In genomic region chr20:6786548-6786947, GRCh38 we compare ENCODE assay signal across 25 cellular contexts. TPM values are rescaled to one million over a fixed set of nuclear protein-coding genes. Genes with fewer than 3 reads are reported as not detected.
"Had no signal": no experiment of that assay in that cellular context is flagged by ENCODE, and none has a peak within 500 bp of the region (broad histone marks: within the 10 kb centered on the region; RNA-seq: fewer than 3 reads in every experiment).

No MANE protein-coding gene starts in this region.

- H3K9me3 ChIP-seq: neutrophil, pancreas, prostate gland, right lobe of liver, sigmoid colon, stomach, thoracic aorta, thyroid gland, tibial nerve, upper lobe of left lung, uterus had no signal

- H3K27me3 ChIP-seq: pancreas, right lobe of liver, sigmoid colon, stomach, thyroid gland, tibial nerve, upper lobe of left lung, uterus had no signal

- H3K4me3 ChIP-seq: pancreas, prostate gland, right lobe of liver, sigmoid colon, stomach, thoracic aorta, thyroid gland, tibial nerve, upper lobe of left lung, uterus had no signal

- H3K27ac ChIP-seq: neutrophil, pancreas, prostate gland, right lobe of liver, sigmoid colon, stomach, thoracic aorta, thyroid gland, tibial nerve, upper lobe of left lung, uterus had no signal

- DNase-seq: naive thymus-derived CD4-positive, alpha-beta T cell; natural killer cell; nucleus accumbens; pancreas; retina; right cardiac atrium; right lobe of liver; sigmoid colon; small intestine; stimulated activated CD4-positive, alpha-beta T cell treated with anti-CD3 and anti-CD28 coated beads, Interleukin-15, amount 100 ng/mL, for 24 hours; stimulated activated CD4-positive, alpha-beta T cell treated with anti-CD3 and anti-CD28 coated beads, Interleukin-2, amount 100 ng/mL, for 24 hours; stimulated activated CD4-positive, alpha-beta T cell treated with anti-CD3 and anti-CD28 coated beads, Interleukin-2, amount 100 ng/mL, for 48 hours; stimulated activated CD4-positive, alpha-beta T cell treated with anti-CD3 and anti-CD28 coated beads, Interleukin-4, amount 100 ng/mL, for 24 hours; stimulated activated naive B cell treated with anti-CD40 and anti-IgM and Interleukin-4, amounts not matched to agents 10 μg/mL and 1 μg/mL and 100 μg/mL, for 72 hours; stimulated activated naive CD4-positive, alpha-beta T cell treated with Interleukin-2 at 50 U/mL for 16 hours; stomach; trophoblast cell; upper lobe of left lung; uterus had no signal

- H3K4me1 ChIP-seq: pancreas, prostate gland, right lobe of liver, tibial nerve, uterus had no signal

- ATAC-seq: naive thymus-derived CD4-positive, alpha-beta T cell; natural killer cell; pancreas; right cardiac atrium; right lobe of liver; stimulated activated effector memory CD8-positive, alpha-beta T cell treated with anti-CD3 and anti-CD28 coated beads, Interleukin-12 subunit alpha, Interleukin-12 subunit beta, amount 100 ng/mL, for 72 hours; stimulated activated naive B cell treated with anti-CD40 and anti-IgM and Interleukin-4, amounts not matched to agents 10 μg/mL and 1 μg/mL and 100 μg/mL, for 72 hours had no signal

- H3K36me3 ChIP-seq: neutrophil, pancreas, prostate gland, right lobe of liver, sigmoid colon, thoracic aorta, thyroid gland, tibial nerve, upper lobe of left lung, uterus had no signal

RNA-seq across cellular contexts. Expression of gene BMP2, which starts 19.1 kb away (rescaled TPM):
- polyA plus RNA-seq: naive thymus-derived CD4-positive, alpha-beta T cell had no signal
